1 cellular context compared by ENCODE assay signal in the genomic region with DNA sequence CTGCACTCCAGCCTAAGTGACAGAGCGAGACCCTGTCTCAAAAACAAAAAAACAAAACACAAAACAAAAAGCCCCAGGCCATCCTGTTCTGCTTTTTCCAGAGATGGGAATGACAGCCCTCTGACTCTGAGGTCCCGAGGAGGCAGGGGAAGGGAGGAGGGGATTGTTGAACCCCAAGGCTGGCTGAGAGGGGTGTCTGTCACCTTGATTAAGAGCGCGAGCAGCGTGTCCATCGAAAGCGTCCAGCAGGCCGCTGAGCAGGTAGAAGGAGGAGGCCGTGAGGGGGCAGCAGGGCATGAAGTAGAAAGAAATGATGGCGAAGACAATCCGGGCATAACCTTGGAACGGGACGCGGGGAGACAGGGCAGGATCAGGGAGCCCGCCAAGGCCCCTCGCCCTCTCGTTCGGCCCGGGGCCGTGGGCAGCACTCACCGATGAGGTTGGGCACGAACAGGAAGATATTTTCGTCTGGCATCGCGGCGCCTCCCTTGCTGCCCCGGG.
TF ChIP-seq lines count a peak whose summit lies in the region.

No MANE protein-coding gene starts in this region.

TF ChIP-seq in SK-N-SH treated with all-trans-retinoic acid at 6 μM for 48 hours, 23 proteins besides CTCF, POLR2A, EP300 and RAD21 (continued from another document):
- TF ChIP-seq, protein P1, sequence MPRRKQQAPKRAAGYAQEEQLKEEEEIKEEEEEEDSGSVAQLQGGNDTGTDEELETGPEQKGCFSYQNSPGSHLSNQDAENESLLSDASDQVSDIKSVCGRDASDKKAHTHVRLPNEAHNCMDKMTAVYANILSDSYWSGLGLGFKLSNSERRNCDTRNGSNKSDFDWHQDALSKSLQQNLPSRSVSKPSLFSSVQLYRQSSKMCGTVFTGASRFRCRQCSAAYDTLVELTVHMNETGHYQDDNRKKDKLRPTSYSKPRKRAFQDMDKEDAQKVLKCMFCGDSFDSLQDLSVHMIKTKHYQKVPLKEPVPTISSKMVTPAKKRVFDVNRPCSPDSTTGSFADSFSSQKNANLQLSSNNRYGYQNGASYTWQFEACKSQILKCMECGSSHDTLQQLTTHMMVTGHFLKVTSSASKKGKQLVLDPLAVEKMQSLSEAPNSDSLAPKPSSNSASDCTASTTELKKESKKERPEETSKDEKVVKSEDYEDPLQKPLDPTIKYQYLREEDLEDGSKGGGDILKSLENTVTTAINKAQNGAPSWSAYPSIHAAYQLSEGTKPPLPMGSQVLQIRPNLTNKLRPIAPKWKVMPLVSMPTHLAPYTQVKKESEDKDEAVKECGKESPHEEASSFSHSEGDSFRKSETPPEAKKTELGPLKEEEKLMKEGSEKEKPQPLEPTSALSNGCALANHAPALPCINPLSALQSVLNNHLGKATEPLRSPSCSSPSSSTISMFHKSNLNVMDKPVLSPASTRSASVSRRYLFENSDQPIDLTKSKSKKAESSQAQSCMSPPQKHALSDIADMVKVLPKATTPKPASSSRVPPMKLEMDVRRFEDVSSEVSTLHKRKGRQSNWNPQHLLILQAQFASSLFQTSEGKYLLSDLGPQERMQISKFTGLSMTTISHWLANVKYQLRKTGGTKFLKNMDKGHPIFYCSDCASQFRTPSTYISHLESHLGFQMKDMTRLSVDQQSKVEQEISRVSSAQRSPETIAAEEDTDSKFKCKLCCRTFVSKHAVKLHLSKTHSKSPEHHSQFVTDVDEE (CRISPR knock-in tag; IDR thresholded peaks at IDR 0.05): no peak
- TF ChIP-seq, protein P2, sequence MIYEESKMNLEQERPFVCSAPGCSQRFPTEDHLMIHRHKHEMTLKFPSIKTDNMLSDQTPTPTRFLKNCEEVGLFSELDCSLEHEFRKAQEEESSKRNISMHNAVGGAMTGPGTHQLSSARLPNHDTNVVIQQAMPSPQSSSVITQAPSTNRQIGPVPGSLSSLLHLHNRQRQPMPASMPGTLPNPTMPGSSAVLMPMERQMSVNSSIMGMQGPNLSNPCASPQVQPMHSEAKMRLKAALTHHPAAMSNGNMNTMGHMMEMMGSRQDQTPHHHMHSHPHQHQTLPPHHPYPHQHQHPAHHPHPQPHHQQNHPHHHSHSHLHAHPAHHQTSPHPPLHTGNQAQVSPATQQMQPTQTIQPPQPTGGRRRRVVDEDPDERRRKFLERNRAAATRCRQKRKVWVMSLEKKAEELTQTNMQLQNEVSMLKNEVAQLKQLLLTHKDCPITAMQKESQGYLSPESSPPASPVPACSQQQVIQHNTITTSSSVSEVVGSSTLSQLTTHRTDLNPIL (CRISPR knock-in tag; IDR thresholded peaks at IDR 0.05; ENCODE audit: low read depth): no peak
- no peak for TF ChIP-seq TOX (CRISPR knock-in tag; IDR thresholded peaks at IDR 0.05; ENCODE audit: borderline replicate concordance)
TF ChIP-seq in SK-N-SH treated with all-trans-retinoic acid at 6 μM for 48 hours: peak in this region for 0.
